8 cellular contexts compared by ENCODE assay signal in the genomic region with DNA sequence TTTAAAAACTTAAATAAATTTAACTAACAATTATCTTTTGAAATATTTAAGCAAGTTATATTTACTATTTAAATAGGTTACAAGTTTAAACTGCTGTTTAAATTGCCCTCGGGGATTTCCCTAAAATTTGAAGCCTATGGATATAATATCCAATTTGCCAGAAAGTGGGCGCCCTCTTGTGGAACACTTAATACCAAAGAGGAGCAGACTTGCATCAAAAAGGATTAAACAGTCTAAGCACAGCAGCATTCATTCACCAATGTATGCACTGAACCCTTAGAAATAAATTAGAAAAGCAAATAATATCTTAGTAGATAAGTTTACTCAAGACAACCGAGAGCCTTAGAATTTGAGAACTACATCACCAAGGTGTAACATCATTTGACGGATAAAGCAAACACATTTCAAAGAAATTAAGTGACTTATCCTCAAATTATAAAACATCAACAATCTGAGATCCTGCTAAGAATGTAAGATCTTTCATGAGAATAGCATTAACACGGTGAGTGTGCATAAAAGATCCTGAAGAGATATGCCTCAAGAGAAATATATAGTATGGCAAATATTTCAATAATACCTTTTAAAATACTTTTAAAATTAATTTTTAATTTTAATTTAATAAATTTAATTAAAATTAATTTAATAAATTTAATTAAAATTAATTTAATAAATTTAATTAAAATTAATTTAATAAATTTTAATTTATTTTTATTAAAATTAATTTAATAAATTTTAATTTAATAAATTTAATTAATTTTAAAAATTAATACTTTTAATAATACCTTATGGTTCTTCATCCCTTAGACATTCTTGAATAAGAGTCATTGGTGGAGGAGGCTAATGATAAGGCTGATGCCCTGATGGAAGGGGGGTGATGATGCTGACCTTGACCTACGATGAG. TPM values are rescaled to one million over a fixed set of nuclear protein-coding genes. Genes with fewer than 3 reads are reported as not detected.
DNase-seq lines count a peak whose midpoint lies in the region; ATAC-seq and TF ChIP-seq lines count a peak whose summit lies in the region.

No MANE protein-coding gene starts in this region.

- H3K36me3 ChIP-seq in testis (ENCODE audit: low read depth, missing control alignments) = no peaks in the 10 kb centered on the region

- H3K9me3 Mint-ChIP-seq in brain = no peaks in the 10 kb centered on the region

- no peak overlapping the region for H3K27ac Mint-ChIP-seq in brain

- TF ChIP-seq POLR2A in testis (IDR thresholded peaks at IDR 0.05) = no peak

- no peaks in the 10 kb centered on the region for H3K4me1 ChIP-seq in testis

- intact Hi-C loops in testis (cut with DNase I; ENCODE audit: low total_unique reads) = no loop called here

- no peak overlapping the region for H3K4me3 Mint-ChIP-seq in brain

- H3K9me3 ChIP-seq in testis = no peaks in the 10 kb centered on the region

- ATAC-seq in GM21367 (IDR thresholded peaks at IDR 0.05; ENCODE audit: unreplicated experiment) = no peak
- no peak for ATAC-seq in HG02884 (IDR thresholded peaks at IDR 0.05; ENCODE audit: unreplicated experiment)

- no peak overlapping the region for H3K27ac ChIP-seq in testis

- no peaks in the 10 kb centered on the region for H3K27me3 ChIP-seq in testis

- no peaks in the 10 kb centered on the region for H3K27me3 Mint-ChIP-seq in brain

- H3K36me3 Mint-ChIP-seq in brain = no peaks in the 10 kb centered on the region

- DNase-seq in DMS 273 (lab: John Stamatoyannopoulos, UW; ENCODE audit: unreplicated experiment) (peak; percentile 83), HFF-Myc (ENCODE audit: extremely low read depth, low read depth) (peak; percentile 29), NCI-H774 (lab: John Stamatoyannopoulos, UW) (peak; percentile 62), kidney tubule cell (ENCODE audit: low spot score) (peak; percentile 64), testis (peak; percentile 84)

- no peaks in the 10 kb centered on the region for H3K4me1 Mint-ChIP-seq in brain

- TF ChIP-seq CTCF in HFF-Myc (IDR thresholded peaks at IDR 0.05; ENCODE audit: low read depth, low read length, missing control alignments) = peak; percentile 67
- peak; percentile 74 to 87 for TF ChIP-seq CTCF in brain (conservative IDR thresholded peaks at IDR 0.05)
- peak; percentile 50 to 63 (median 61) for TF ChIP-seq CTCF in testis (IDR thresholded peaks at IDR 0.05)

- no peak overlapping the region for H3K4me3 ChIP-seq in HFF-Myc (replicated peaks; ENCODE audit: low read depth, low read length)
- no peak overlapping the region for H3K4me3 ChIP-seq in testis

- 43 to 48% methylated on average over 6 of the region's 6 CpGs for WGBS in testis, 2 donors

RNA-seq across cellular contexts. Expression of gene MEP1A, which starts 11.5 kb away (rescaled TPM):
- polyA plus RNA-seq in brain (ENCODE audit: insufficient read depth, low read depth, low replicate concordance) = not detected
- total RNA-seq in testis = under 1 TPM; 0.63 to 0.93 TPM
- 1.4 TPM for polyA plus RNA-seq in testis (ENCODE audit: insufficient read depth, low read depth, low replicate concordance)

RNA-seq across cellular contexts. Expression of gene ANKRD66, which starts 35.0 kb away (rescaled TPM):
- polyA plus RNA-seq in brain (ENCODE audit: insufficient read depth, low read depth, low replicate concordance) (not detected), testis (ENCODE audit: insufficient read depth, low read depth, low replicate concordance) (0.83 TPM)
- not detected for total RNA-seq in testis

RNA-seq across cellular contexts. Expression of gene PLA2G7, which starts 46.6 kb away (rescaled TPM):
- polyA plus RNA-seq in brain (ENCODE audit: insufficient read depth, low read depth, low replicate concordance) (0.61 TPM), testis (ENCODE audit: insufficient read depth, low read depth, low replicate concordance) (2.1 TPM)
- under 1 TPM; 0.31 to 0.74 TPM for total RNA-seq in testis

Comparison
In these comparisons a context has a peak if more than half of its experiments do, and no peak if none do; other contexts are left out.
1. DNase-seq: peak in every context shown above with its lines; median percentile 84 in testis; 83 in DMS 273; 64 in kidney tubule cell; 62 in NCI-H774; 29 in HFF-Myc.